ENCODE assay signal across 40 cellular contexts in the genomic region with DNA sequence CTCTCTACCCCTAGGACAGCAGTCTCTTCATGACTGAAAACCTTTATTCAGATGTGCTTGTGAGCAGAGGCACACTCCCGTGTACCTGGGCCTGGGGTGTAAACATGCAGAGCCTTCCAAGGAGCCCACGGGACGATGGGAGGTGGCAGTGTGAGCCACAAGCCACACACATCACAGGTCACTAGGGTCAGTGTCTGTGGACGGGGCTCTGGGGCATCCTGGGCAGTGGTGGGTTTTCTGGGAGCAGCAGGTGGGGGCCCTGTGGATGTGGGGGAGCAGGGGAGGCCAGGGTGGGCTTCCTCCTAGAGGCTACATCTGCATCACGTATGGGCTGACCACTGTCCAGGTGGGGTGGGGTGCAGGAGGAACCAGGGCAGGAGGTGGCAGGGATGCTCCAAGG. TPM values are rescaled to one million over a fixed set of nuclear protein-coding genes. Genes with fewer than 3 reads are reported as not detected.
"Had no signal": no experiment of that assay in that cellular context is flagged by ENCODE, and none has a peak within 500 bp of the region (broad histone marks: within the 10 kb centered on the region; RNA-seq: fewer than 3 reads in every experiment).

No MANE protein-coding gene starts in this region.

- H3K36me3 Mint-ChIP-seq: activated CD8-positive, alpha-beta memory T cell treated with anti-CD3 and anti-CD28 coated beads, Interleukin-2, amount 10 ng/mL, durations not matched to agents 7 days and 5 days; activated naive CD4-positive, alpha-beta T cell treated with anti-CD3 and anti-CD28 coated beads, Interleukin-2, amount 10 ng/mL, durations not matched to agents 7 days and 5 days; activated naive CD4-positive, alpha-beta T cell treated with anti-CD3 and anti-CD28 coated beads, Interleukin-2, amount 50 U/mL, for 24 hours; activated naive CD8-positive, alpha-beta T cell; activated naive CD8-positive, alpha-beta T cell treated with anti-CD3 and anti-CD28 coated beads, Interleukin-2, amount 10 ng/mL, durations not matched to agents 7 days and 5 days; brain had no signal

- H3K27me3 ChIP-seq: ascending aorta, cardiac muscle cell had no signal

- H3K4me1 ChIP-seq: ascending aorta had no signal

- H3K9me3 Mint-ChIP-seq: activated CD4-positive, alpha-beta memory T cell treated with anti-CD3 and anti-CD28 coated beads, Interleukin-2, amount 10 ng/mL, durations not matched to agents 7 days and 5 days; activated CD4-positive, alpha-beta T cell treated with anti-CD3 and anti-CD28 coated beads, Interleukin-2, amount 10 ng/mL, durations not matched to agents 7 days and 5 days; activated naive CD4-positive, alpha-beta T cell treated with anti-CD3 and anti-CD28 coated beads, Interleukin-2, amount 10 ng/mL, durations not matched to agents 7 days and 5 days; activated naive CD4-positive, alpha-beta T cell treated with anti-CD3 and anti-CD28 coated beads, Interleukin-2, amount 50 U/mL, for 24 hours; activated naive CD8-positive, alpha-beta T cell treated with anti-CD3 and anti-CD28 coated beads, Interleukin-2, amount 10 ng/mL, durations not matched to agents 7 days and 5 days; activated naive CD8-positive, alpha-beta T cell treated with anti-CD3 and anti-CD28 coated beads, Interleukin-2, amount 50 U/mL, for 24 hours; activated T-cell treated with anti-CD3 and anti-CD28 coated beads, Interleukin-2, amount 50 U/mL, for 24 hours; activated T-helper 2 cell treated with anti-CD3 and anti-CD28 coated beads, Interferon-gamma antibody, Interleukin-2, Interleukin-4, amounts not matched to agents 10 μg/mL and 5 μg/mL and 100 μg/mL, durations not matched to agents 14 hours and 24 hours and 36 hours; T-helper 1 cell treated with Interleukin-12 subunit alpha and Interleukin-12 subunit beta and Interleukin-4 antibody, amounts not matched to agents 30 μg/mL and 1 μg/mL, for 36 hours; T-helper 2 cell treated with Interferon-gamma antibody and Interleukin-4, amounts not matched to agents 5 μg/mL and 100 μg/mL, for 36 hours had no signal

- H3K27me3 Mint-ChIP-seq: activated CD4-positive, alpha-beta T cell treated with anti-CD3 and anti-CD28 coated beads, Interleukin-2, amount 10 ng/mL, durations not matched to agents 7 days and 5 days; activated naive CD4-positive, alpha-beta T cell treated with anti-CD3 and anti-CD28 coated beads, Interleukin-2, amount 50 U/mL, for 24 hours; activated naive CD8-positive, alpha-beta T cell; activated naive CD8-positive, alpha-beta T cell treated with anti-CD3 and anti-CD28 coated beads, Interleukin-2, amount 10 ng/mL, durations not matched to agents 7 days and 5 days; activated T-cell treated with anti-CD3 and anti-CD28 coated beads, Interleukin-2, amount 50 U/mL, for 24 hours; brain had no signal

- H3K9me3 ChIP-seq: ascending aorta had no signal

- H3K36me3 ChIP-seq: ascending aorta, cardiac muscle cell, WERI-Rb-1 had no signal

- H3K4me3 Mint-ChIP-seq: activated CD4-positive, alpha-beta memory T cell treated with anti-CD3 and anti-CD28 coated beads, Interleukin-2, amount 10 ng/mL, durations not matched to agents 7 days and 5 days; activated CD4-positive, alpha-beta T cell treated with anti-CD3 and anti-CD28 coated beads for 36 hours; activated CD4-positive, alpha-beta T cell treated with anti-CD3 and anti-CD28 coated beads, Interleukin-2, amount 10 ng/mL, durations not matched to agents 7 days and 5 days; activated CD8-positive, alpha-beta memory T cell treated with anti-CD3 and anti-CD28 coated beads, Interleukin-2, amount 10 ng/mL, durations not matched to agents 7 days and 5 days; activated CD8-positive, alpha-beta T cell treated with anti-CD3 and anti-CD28 coated beads, Interleukin-2, amount 10 ng/mL, durations not matched to agents 7 days and 5 days; activated naive CD4-positive, alpha-beta T cell treated with anti-CD3 and anti-CD28 coated beads, Interleukin-2, amount 10 ng/mL, durations not matched to agents 7 days and 5 days; activated naive CD4-positive, alpha-beta T cell treated with anti-CD3 and anti-CD28 coated beads, Interleukin-2, amount 50 U/mL, for 24 hours; activated naive CD8-positive, alpha-beta T cell; activated naive CD8-positive, alpha-beta T cell treated with anti-CD3 and anti-CD28 coated beads, Interleukin-2, amount 10 ng/mL, durations not matched to agents 7 days and 5 days; activated naive CD8-positive, alpha-beta T cell treated with anti-CD3 and anti-CD28 coated beads, Interleukin-2, amount 50 U/mL, for 24 hours; activated T-cell treated with anti-CD3 and anti-CD28 coated beads, Interleukin-2, amount 50 U/mL, for 24 hours; brain; central memory CD8-positive, alpha-beta T cell; T-helper 1 cell treated with Interleukin-12 subunit alpha and Interleukin-12 subunit beta and Interleukin-4 antibody, amounts not matched to agents 30 μg/mL and 1 μg/mL, for 36 hours; T-helper 2 cell treated with Interferon-gamma antibody and Interleukin-4, amounts not matched to agents 5 μg/mL and 100 μg/mL, for 36 hours; WTC11 had no signal

- H3K27ac ChIP-seq: ascending aorta, cardiac muscle cell, WERI-Rb-1 had no signal

- H3K4me3 ChIP-seq: ascending aorta, cardiac muscle cell had no signal

- H3K4me1 Mint-ChIP-seq: activated CD4-positive, alpha-beta memory T cell treated with anti-CD3 and anti-CD28 coated beads, Interleukin-2, amount 10 ng/mL, durations not matched to agents 7 days and 5 days; activated CD4-positive, alpha-beta T cell treated with anti-CD3 and anti-CD28 coated beads for 36 hours; activated CD4-positive, alpha-beta T cell treated with anti-CD3 and anti-CD28 coated beads, Interleukin-2, amount 10 ng/mL, durations not matched to agents 7 days and 5 days; activated CD8-positive, alpha-beta memory T cell treated with anti-CD3 and anti-CD28 coated beads, Interleukin-2, amount 10 ng/mL, durations not matched to agents 7 days and 5 days; activated naive CD4-positive, alpha-beta T cell treated with anti-CD3 and anti-CD28 coated beads, Interleukin-2, amount 10 ng/mL, durations not matched to agents 7 days and 5 days; activated naive CD4-positive, alpha-beta T cell treated with anti-CD3 and anti-CD28 coated beads, Interleukin-2, amount 50 U/mL, for 24 hours; activated naive CD8-positive, alpha-beta T cell treated with anti-CD3 and anti-CD28 coated beads, Interleukin-2, amount 10 ng/mL, durations not matched to agents 7 days and 5 days; activated naive CD8-positive, alpha-beta T cell treated with anti-CD3 and anti-CD28 coated beads, Interleukin-2, amount 50 U/mL, for 24 hours; central memory CD8-positive, alpha-beta T cell had no signal

- ATAC-seq: activated CD4-positive, alpha-beta T cell treated with anti-CD3 and anti-CD28 coated beads for 36 hours; activated CD4-positive, CD25-positive, alpha-beta regulatory T cell treated with anti-CD3 and anti-CD28 coated beads, Interleukin-2, amount 50 U/mL, for 24 hours; activated CD8-positive, alpha-beta memory T cell treated with anti-CD3 and anti-CD28 coated beads, Interleukin-2, amount 10 ng/mL, durations not matched to agents 7 days and 5 days; activated CD8-positive, alpha-beta T cell treated with anti-CD3 and anti-CD28 coated beads, Interleukin-2, amount 10 ng/mL, durations not matched to agents 7 days and 5 days; activated naive CD8-positive, alpha-beta T cell treated with anti-CD3 and anti-CD28 coated beads, Interleukin-2, amount 50 U/mL, for 24 hours; WTC11 had no signal

- H3K27ac Mint-ChIP-seq: activated CD4-positive, alpha-beta memory T cell treated with anti-CD3 and anti-CD28 coated beads, Interleukin-2, amount 10 ng/mL, durations not matched to agents 7 days and 5 days; activated CD4-positive, alpha-beta T cell treated with anti-CD3 and anti-CD28 coated beads for 36 hours; activated CD4-positive, alpha-beta T cell treated with anti-CD3 and anti-CD28 coated beads, Interleukin-2, amount 10 ng/mL, durations not matched to agents 7 days and 5 days; activated CD8-positive, alpha-beta memory T cell treated with anti-CD3 and anti-CD28 coated beads, Interleukin-2, amount 10 ng/mL, durations not matched to agents 7 days and 5 days; activated CD8-positive, alpha-beta T cell treated with anti-CD3 and anti-CD28 coated beads, Interleukin-2, amount 10 ng/mL, durations not matched to agents 7 days and 5 days; activated naive CD4-positive, alpha-beta T cell treated with anti-CD3 and anti-CD28 coated beads, Interleukin-2, amount 10 ng/mL, durations not matched to agents 7 days and 5 days; activated naive CD4-positive, alpha-beta T cell treated with anti-CD3 and anti-CD28 coated beads, Interleukin-2, amount 50 U/mL, for 24 hours; activated naive CD8-positive, alpha-beta T cell; activated naive CD8-positive, alpha-beta T cell treated with anti-CD3 and anti-CD28 coated beads, Interleukin-2, amount 10 ng/mL, durations not matched to agents 7 days and 5 days; activated naive CD8-positive, alpha-beta T cell treated with anti-CD3 and anti-CD28 coated beads, Interleukin-2, amount 50 U/mL, for 24 hours; activated T-cell treated with anti-CD3 and anti-CD28 coated beads, Interleukin-2, amount 50 U/mL, for 24 hours; activated T-helper 2 cell treated with anti-CD3 and anti-CD28 coated beads, Interferon-gamma antibody, Interleukin-2, Interleukin-4, amounts not matched to agents 10 μg/mL and 5 μg/mL and 100 μg/mL, durations not matched to agents 14 hours and 24 hours and 36 hours; T-helper 1 cell treated with Interleukin-12 subunit alpha and Interleukin-12 subunit beta and Interleukin-4 antibody, amounts not matched to agents 30 μg/mL and 1 μg/mL, for 36 hours; T-helper 2 cell treated with Interferon-gamma antibody and Interleukin-4, amounts not matched to agents 5 μg/mL and 100 μg/mL, for 36 hours; WTC11 had no signal

- DNase-seq: activated CD4-positive, alpha-beta memory T cell treated with anti-CD3 and anti-CD28 coated beads, Interleukin-2, amount 10 ng/mL, durations not matched to agents 7 days and 5 days; activated CD4-positive, alpha-beta T cell treated with anti-CD3 and anti-CD28 coated beads for 1 hour; activated CD4-positive, alpha-beta T cell treated with anti-CD3 and anti-CD28 coated beads for 36 hours; activated CD4-positive, alpha-beta T cell treated with anti-CD3 and anti-CD28 coated beads for 48 hours; activated CD4-positive, alpha-beta T cell treated with anti-CD3 and anti-CD28 coated beads, Interleukin-2, amount 10 ng/mL, durations not matched to agents 7 days and 5 days; activated CD4-positive, alpha-beta T cell treated with anti-CD3 and anti-CD28 coated beads, Interleukin-2, amount 50 U/mL, for 48 hours; activated CD4-positive, CD25-positive, alpha-beta regulatory T cell; activated CD8-positive, alpha-beta memory T cell treated with anti-CD3 and anti-CD28 coated beads for 24 hours; activated CD8-positive, alpha-beta memory T cell treated with anti-CD3 and anti-CD28 coated beads, Interleukin-2, amount 10 ng/mL, durations not matched to agents 7 days and 5 days; activated CD8-positive, alpha-beta memory T cell treated with anti-CD3 and anti-CD28 coated beads, Interleukin-2, amount 50 U/mL, for 48 hours; activated CD8-positive, alpha-beta T cell treated with anti-CD3 and anti-CD28 coated beads, Interleukin-2, amount 10 ng/mL, durations not matched to agents 7 days and 5 days; activated effector memory CD4-positive, alpha-beta T cell treated with Interleukin-2 at 50 U/mL for 16 hours; activated gamma-delta T cell; activated naive CD4-positive, alpha-beta T cell treated with anti-CD3 and anti-CD28 coated beads, Interleukin-2, amount 10 ng/mL, durations not matched to agents 7 days and 5 days; activated naive CD4-positive, alpha-beta T cell treated with Interleukin-2 at 50 U/mL for 16 hours; activated naive CD8-positive, alpha-beta T cell treated with anti-CD3 and anti-CD28 coated beads, Interleukin-2, amount 10 ng/mL, durations not matched to agents 7 days and 5 days; activated naive CD8-positive, alpha-beta T cell treated with anti-CD3 and anti-CD28 coated beads, Interleukin-2, amount 50 U/mL, for 24 hours; activated T-cell treated with anti-CD3 and anti-CD28 coated beads, Interleukin-2, amount 50 U/mL, for 24 hours; activated T-cell treated with anti-CD3 and anti-CD28 coated beads, Interleukin-2, amount 50 U/mL, for 48 hours; amygdala; anterior cingulate cortex; caudate nucleus; cerebellar nuclear complex; T-helper 1 cell; T-helper 2 cell; T-helper 9 cell; WERI-Rb-1 had no signal

RNA-seq across cellular contexts. Expression of a gene that starts 16.7 kb away (rescaled TPM):
- total RNA-seq: activated CD4-positive, alpha-beta memory T cell treated with anti-CD3 and anti-CD28 coated beads, Interleukin-2, amount 10 ng/mL, durations not matched to agents 7 days and 5 days; activated CD4-positive, alpha-beta T cell treated with anti-CD3 and anti-CD28 coated beads for 36 hours; activated CD4-positive, alpha-beta T cell treated with anti-CD3 and anti-CD28 coated beads, Interleukin-2, amount 10 ng/mL, durations not matched to agents 7 days and 5 days; activated CD8-positive, alpha-beta memory T cell treated with anti-CD3 and anti-CD28 coated beads, Interleukin-2, amount 10 ng/mL, durations not matched to agents 7 days and 5 days; activated CD8-positive, alpha-beta T cell treated with anti-CD3 and anti-CD28 coated beads, Interleukin-2, amount 10 ng/mL, durations not matched to agents 7 days and 5 days; activated naive CD8-positive, alpha-beta T cell treated with anti-CD3 and anti-CD28 coated beads, Interleukin-2, amount 10 ng/mL, durations not matched to agents 7 days and 5 days; activated T-helper 2 cell treated with anti-CD3 and anti-CD28 coated beads, Interferon-gamma antibody, Interleukin-2, Interleukin-4, amounts not matched to agents 10 μg/mL and 5 μg/mL and 100 μg/mL, durations not matched to agents 14 hours and 24 hours and 36 hours; ascending aorta; bronchial epithelial cell; cardiac muscle cell; WTC11 had no signal
- polyA plus RNA-seq: adipose tissue, cardiac muscle cell had no signal

RNA-seq across cellular contexts. Expression of a gene that starts 17.1 kb away (rescaled TPM):
- total RNA-seq: activated CD4-positive, alpha-beta memory T cell treated with anti-CD3 and anti-CD28 coated beads, Interleukin-2, amount 10 ng/mL, durations not matched to agents 7 days and 5 days; activated CD4-positive, alpha-beta T cell treated with anti-CD3 and anti-CD28 coated beads for 36 hours; activated CD4-positive, alpha-beta T cell treated with anti-CD3 and anti-CD28 coated beads, Interleukin-2, amount 10 ng/mL, durations not matched to agents 7 days and 5 days; activated CD8-positive, alpha-beta memory T cell treated with anti-CD3 and anti-CD28 coated beads, Interleukin-2, amount 10 ng/mL, durations not matched to agents 7 days and 5 days; activated CD8-positive, alpha-beta T cell treated with anti-CD3 and anti-CD28 coated beads, Interleukin-2, amount 10 ng/mL, durations not matched to agents 7 days and 5 days; activated naive CD8-positive, alpha-beta T cell treated with anti-CD3 and anti-CD28 coated beads, Interleukin-2, amount 10 ng/mL, durations not matched to agents 7 days and 5 days; activated T-helper 2 cell treated with anti-CD3 and anti-CD28 coated beads, Interferon-gamma antibody, Interleukin-2, Interleukin-4, amounts not matched to agents 10 μg/mL and 5 μg/mL and 100 μg/mL, durations not matched to agents 14 hours and 24 hours and 36 hours; ascending aorta; bronchial epithelial cell; cardiac muscle cell had no signal
- polyA plus RNA-seq: adipose tissue, cardiac muscle cell had no signal
